Comparison of ENCODE assay signal across 11 cellular contexts in the genomic region with DNA sequence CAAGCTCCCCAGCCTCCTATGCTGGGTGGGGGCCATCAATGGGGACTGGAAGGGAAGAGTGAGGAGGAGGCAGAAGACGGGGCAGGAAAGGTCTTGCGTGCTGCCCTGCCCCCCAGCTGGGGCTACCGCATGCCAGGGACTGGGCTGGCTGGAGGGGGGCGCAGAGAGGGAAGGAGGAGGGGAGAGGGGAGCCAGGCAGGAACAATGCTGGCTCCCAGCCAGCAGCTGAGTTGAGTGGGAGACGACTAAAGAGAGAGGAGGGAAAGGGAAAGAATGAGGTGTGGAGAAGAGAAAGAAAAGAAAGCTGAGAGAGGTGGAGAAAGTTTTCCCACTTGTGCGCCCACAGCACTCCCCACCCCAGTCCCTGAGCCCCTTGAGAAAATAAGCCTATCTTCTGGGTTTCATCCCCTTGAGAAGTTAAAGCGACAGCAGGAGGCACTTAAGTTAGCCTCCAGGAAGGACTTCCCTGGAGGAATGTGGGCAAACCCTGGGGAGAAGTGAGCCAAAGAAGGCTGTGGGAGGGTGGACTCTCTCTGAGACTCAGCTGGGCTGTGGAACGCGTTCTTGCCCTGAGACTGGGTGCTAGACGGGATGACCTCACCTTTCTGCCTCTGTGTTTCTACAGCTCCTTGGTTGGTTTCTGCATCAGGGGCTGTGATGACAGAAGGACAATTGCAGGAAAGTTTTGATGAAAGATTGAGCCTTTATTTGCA. TPM values are rescaled to one million over a fixed set of nuclear protein-coding genes. Genes with fewer than 3 reads are reported as not detected.
A peak's percentile ranks its signal among the peaks of the same experiment; 100 is the strongest.
DNase-seq lines count a peak whose midpoint lies in the region; ATAC-seq and TF ChIP-seq lines count a peak whose summit lies in the region.
"Had no signal": no experiment of that assay in that cellular context is flagged by ENCODE, and none has a peak within 500 bp of the region (broad histone marks: within the 10 kb centered on the region; RNA-seq: fewer than 3 reads in every experiment).

No MANE protein-coding gene starts in this region.

- TF ChIP-seq POLR2A in breast epithelium (IDR thresholded peaks at IDR 0.05) (no peak), thyroid gland (IDR thresholded peaks at IDR 0.05) (no peak)

- TF ChIP-seq CTCF in breast epithelium (IDR thresholded peaks at IDR 0.05) (no peak), MCF 10A (IDR thresholded peaks at IDR 0.05; ENCODE audit: unreplicated experiment) (no peak), thyroid gland (IDR thresholded peaks at IDR 0.05) (no peak)

- intact Hi-C loops in breast epithelium (cut with DNase I; ENCODE audit: low total_unique reads), result loop anchor here (2.0 kb wide), 1 partner anchor 35 kb away; no protein-coding TSS in a partner anchor
- intact Hi-C loops in MCF 10A (cut with micrococcal nuclease), result loop anchor here (1.0 kb wide), 4 partner anchors 15 to 200 kb away; partner anchors contain the start of genes CRABP2 and NTRK1
- intact Hi-C loops in left ventricle myocardium superior (cut with micrococcal nuclease), result loop anchor here (1.0 kb wide), 1 partner anchor 35 kb away; no protein-coding TSS in a partner anchor
- intact Hi-C loops in thyroid gland (cut with DNase I), result loop anchor here (2.0 to 10.0 kb wide), 2 partner anchors 35 to 195 kb away; no protein-coding TSS in a partner anchor

- no peak for ATAC-seq in T-helper 17 cell
- ATAC-seq in left ventricle myocardium superior, result peak; percentile 14

- H3K27me3 ChIP-seq in breast epithelium, result no peaks in the 10 kb centered on the region
- H3K27me3 ChIP-seq in thyroid gland, result no peaks in the 10 kb centered on the region

- peak overlapping the region in 1 of 3 donors; percentile 56 for H3K4me3 ChIP-seq in breast epithelium
- H3K4me3 ChIP-seq in thyroid gland (replicated peaks in 1 of 3), result peak overlapping the region in 1 of 3 donors; percentile 9

- H3K27ac ChIP-seq in breast epithelium (peak overlapping the region; percentile 84 to 90), thyroid gland (peak overlapping the region in 1 of 3 donors; percentile 82)

- H3K27me3 Mint-ChIP-seq in MCF 10A (ENCODE audit: insufficient read depth, unreplicated experiment) (peaks cover 37% of the 10 kb centered on the region), T-helper 17 cell (peaks cover 62% of the 10 kb centered on the region)

- DNase-seq in breast epithelium (ENCODE audit: low spot score in 2 of 2), result no peak
- DNase-seq in MCF 10A (ENCODE audit: unreplicated experiment), result no peak
- DNase-seq in T-helper 17 cell, result no peak
- no peak for DNase-seq in left ventricle myocardium superior
- peak; percentile 45 to 70 for DNase-seq in thyroid gland
- DNase-seq in pons (ENCODE audit: low spot score), result no peak
- DNase-seq in SIG-M5 treated with dmso at 0.1 percent for 504 hours (lab: John Stamatoyannopoulos, UW; ENCODE audit: unreplicated experiment), result no peak
- no peak for DNase-seq in stimulated activated naive CD4-positive, alpha-beta T cell (lab: John Stamatoyannopoulos, UW)

- H3K4me1 Mint-ChIP-seq in MCF 10A (ENCODE audit: insufficient read depth, unreplicated experiment) (peaks cover 26% of the 10 kb centered on the region), T-helper 17 cell (peaks cover 27% of the 10 kb centered on the region)

- H3K27ac Mint-ChIP-seq in MCF 10A (ENCODE audit: low read depth, unreplicated experiment) (no peak overlapping the region), T-helper 17 cell (peak overlapping the region; percentile 76)
- H3K27ac Mint-ChIP-seq: CD4-positive, alpha-beta T cell had no signal

- no TSS peak for BruUV-seq in MCF 10A (replicated peaks; lab: Mats Ljungman, UMichigan)

- no peaks in the 10 kb centered on the region for H3K9me3 Mint-ChIP-seq in MCF 10A (ENCODE audit: unreplicated experiment)
- H3K9me3 Mint-ChIP-seq: activated naive CD8-positive, alpha-beta T cell treated with anti-CD3 and anti-CD28 coated beads, Interleukin-2, amount 10 ng/mL, durations not matched to agents 7 days and 5 days; CD4-positive, alpha-beta T cell had no signal

- H3K36me3 Mint-ChIP-seq in MCF 10A (ENCODE audit: insufficient read depth, unreplicated experiment), result no peaks in the 10 kb centered on the region
- H3K36me3 Mint-ChIP-seq in T-helper 17 cell (ENCODE audit: low read depth), result peaks cover 18% of the 10 kb centered on the region
- H3K36me3 Mint-ChIP-seq: activated naive CD8-positive, alpha-beta T cell treated with anti-CD3 and anti-CD28 coated beads, Interleukin-2, amount 10 ng/mL, durations not matched to agents 7 days and 5 days had no signal

- POLR2A ChIA-PET in MCF 10A (lab: Yijun Ruan, JAX), result interaction anchor here (0.6 to 9.7 kb wide), 10 partner anchors 14 to 79 kb away, joined by 3 to 187 read pairs (median 8); partner anchors contain the start of genes CRABP2, HDGF, ISG20L2 and METTL25B

- H3K36me3 ChIP-seq in breast epithelium (no peaks in the 10 kb centered on the region), thyroid gland (no peaks in the 10 kb centered on the region)

- H3K9me3 ChIP-seq in breast epithelium (no peaks in the 10 kb centered on the region), T-helper 17 cell (ENCODE audit: control insufficient read depth, low read length, poor library complexity, severe bottlenecking) (no peaks in the 10 kb centered on the region), thyroid gland (no peaks in the 10 kb centered on the region)

- H3K4me1 ChIP-seq in breast epithelium (peaks cover 21 to 43% of the 10 kb centered on the region in 2 donors), thyroid gland (peaks cover 35 to 51% of the 10 kb centered on the region in 2 donors)

- WGBS in thyroid gland, 2 donors, result 17 to 19% methylated on average over 8 to 10 of the region's 10 CpGs

- H3K4me3 Mint-ChIP-seq in MCF 10A (ENCODE audit: unreplicated experiment) (no peak overlapping the region), T-helper 17 cell (no peak overlapping the region)
- H3K4me3 Mint-ChIP-seq: activated naive CD8-positive, alpha-beta T cell treated with anti-CD3 and anti-CD28 coated beads, Interleukin-2, amount 10 ng/mL, durations not matched to agents 7 days and 5 days; CD4-positive, alpha-beta T cell had no signal

- CTCF ChIA-PET in MCF 10A (lab: Yijun Ruan, JAX), result interaction anchor here (0.6 to 47.2 kb wide), 57 partner anchors 12 to 305 kb away, joined by 3 to 2415 read pairs (median 5); partner anchors contain the start of genes CRABP2, HDGF, INSRR and ISG20L2

RNA-seq across cellular contexts. Expression of gene NES, which starts 12.9 kb away (rescaled TPM):
- total RNA-seq in breast epithelium, result 10 to 100 TPM in 2 of 3 donors, 1 to 10 TPM in 1; 9.9 to 28.5 (median 14.9) TPM
- not detected in 2 replicates for total RNA-seq in MCF 10A (2022)
- not detected for total RNA-seq in T-helper 17 cell
- total RNA-seq in left ventricle myocardium superior, result 94.7 TPM
- 10 to 100 TPM in 2 of 4 donors, 1 to 10 TPM in 2; 4.3 to 10.4 (median 9.0) TPM for total RNA-seq in thyroid gland
- total RNA-seq: activated naive CD8-positive, alpha-beta T cell treated with anti-CD3 and anti-CD28 coated beads, Interleukin-2, amount 10 ng/mL, durations not matched to agents 7 days and 5 days; CD4-positive, alpha-beta T cell had no signal

RNA-seq across cellular contexts. Expression of gene CRABP2, which starts 15.3 kb away (rescaled TPM):
- total RNA-seq in breast epithelium, result 10 to 100 TPM in 2 of 3 donors, 1 to 10 TPM in 1; 4.2 to 61.6 (median 28.2) TPM
- 0.98 and 1.9 TPM in 2 replicates for total RNA-seq in MCF 10A (2022)
- 1 to 10 TPM; 1.5 to 4.5 TPM for total RNA-seq in T-helper 17 cell
- total RNA-seq in left ventricle myocardium superior, result 0.74 TPM
- total RNA-seq in thyroid gland, result 10 to 100 TPM in 1 of 4 donors, 1 to 10 TPM in 2, not detected in 1; 3.0 to 15.3 (median 4.5) TPM

RNA-seq across cellular contexts. Expression of gene METTL25B, which starts 38.2 kb away (rescaled TPM):
- total RNA-seq in breast epithelium (10 to 100 TPM; 15.5 to 41.3 (median 30.2) TPM), MCF 10A (2022) (46.0 and 68.9 TPM in 2 replicates), T-helper 17 cell (10 to 100 TPM; 13.1 to 21.6 TPM), left ventricle myocardium superior (14.7 TPM), thyroid gland (10 to 100 TPM; 15.5 to 33.4 (median 25.3) TPM)

RNA-seq across cellular contexts. Expression of gene ISG20L2, which starts 38.5 kb away (rescaled TPM):
- total RNA-seq in breast epithelium (10 to 100 TPM; 13.6 to 25.2 (median 21.0) TPM), MCF 10A (2022) (49.9 and 57.5 TPM in 2 replicates), T-helper 17 cell (10 to 100 TPM; 41.4 to 54.2 TPM), left ventricle myocardium superior (12.0 TPM), thyroid gland (10 to 100 TPM; 13.6 to 34.9 (median 18.2) TPM)

RNA-seq across cellular contexts. Expression of gene BCAN, which starts 48.2 kb away (rescaled TPM):
- total RNA-seq in breast epithelium, result under 1 TPM in 1 of 3 donors, not detected in 2; 0.44 TPM
- 0.37 TPM in 1 of 2 replicates, not detected in the other for total RNA-seq in MCF 10A (2022)
- not detected for total RNA-seq in T-helper 17 cell
- total RNA-seq in left ventricle myocardium superior, result 0.52 TPM
- 1 to 10 TPM in 1 of 4 donors, under 1 TPM in 1, not detected in 2; 0.54 to 1.1 TPM for total RNA-seq in thyroid gland
- total RNA-seq: activated naive CD8-positive, alpha-beta T cell treated with anti-CD3 and anti-CD28 coated beads, Interleukin-2, amount 10 ng/mL, durations not matched to agents 7 days and 5 days; CD4-positive, alpha-beta T cell; glomerular endothelial cell had no signal

Comparison
In these comparisons a context has a peak if more than half of its experiments do, and no peak if none do; other contexts are left out.
1. DNase-seq: peak in thyroid gland (2 of 2); none in breast epithelium (0 of 2), MCF 10A (single experiment), T-helper 17 cell (0 of 3), left ventricle myocardium superior (single experiment), pons (single experiment), SIG-M5 treated with dmso at 0.1 percent for 504 hours (single experiment) and stimulated activated naive CD4-positive, alpha-beta T cell (0 of 6).